ENCODE assay signal across 13 cellular contexts in the genomic region with DNA sequence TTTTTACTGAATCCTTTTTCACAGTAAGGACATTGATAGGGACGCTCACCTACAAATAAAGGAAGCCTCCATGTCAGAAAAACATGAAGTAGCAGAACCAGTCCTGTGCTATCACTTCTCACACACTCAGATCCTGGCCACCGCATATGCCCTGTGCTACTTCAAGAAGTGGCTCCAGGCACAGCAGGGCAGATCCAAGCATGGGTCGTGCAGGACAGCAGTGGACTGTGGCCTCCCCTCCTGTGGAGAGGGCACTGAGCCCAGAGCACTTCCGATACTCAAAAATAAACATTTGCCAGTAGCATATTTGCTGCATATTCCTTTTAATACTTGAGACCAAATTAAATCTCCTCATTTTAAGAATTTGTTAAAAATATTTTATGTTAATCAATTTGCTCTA.
A peak's percentile ranks its signal among the peaks of the same experiment; 100 is the strongest.
DNase-seq lines count a peak whose midpoint lies in the region; ATAC-seq and TF ChIP-seq lines count a peak whose summit lies in the region.
"Had no signal": no experiment of that assay in that cellular context is flagged by ENCODE, and none has a peak within 500 bp of the region (broad histone marks: within the 10 kb centered on the region; RNA-seq: fewer than 3 reads in every experiment).

No MANE protein-coding gene starts in this region.

- DNase-seq in Right ventricle myocardium inferior (ENCODE audit: missing footprints) (no peak), right atrium auricular region (ENCODE audit: low spot score) (no peak), cerebellum (ENCODE audit: low spot score) (peak; percentile 1), right cardiac atrium (peak in 2 of 3 donors; percentile 41 to 46), upper lobe of right lung (no peak), left colon (no peak)
- no peak for DNase-seq in stimulated activated CD4-positive, alpha-beta T cell treated with anti-CD3 and anti-CD28 coated beads, Interleukin-4, amount 100 ng/mL, for 24 hours
- no peak for DNase-seq in activated naive CD4-positive, alpha-beta T cell treated with anti-CD3 and anti-CD28 coated beads for 36 hours
- DNase-seq: AML-193; CD4-positive, alpha-beta T cell; HFFc6; NCI-H1436 treated with DMSO at 0.1 percent for 48 hours had no signal

- peaks cover 11% of the 10 kb centered on the region for H3K9me3 Mint-ChIP-seq in activated naive CD4-positive, alpha-beta T cell treated with anti-CD3 and anti-CD28 coated beads for 36 hours

- ATAC-seq in Right ventricle myocardium inferior = peak; percentile 91
- ATAC-seq in right cardiac atrium = peak; percentile 57 to 78
- ATAC-seq in upper lobe of right lung = peak; percentile 56
- no peak for ATAC-seq in left colon
- ATAC-seq: SK-N-SH treated with all-trans-retinoic acid at 6 μM for 48 hours had no signal

- no peaks in the 10 kb centered on the region for H3K36me3 ChIP-seq in right atrium auricular region
- peaks cover 4% of the 10 kb centered on the region for H3K36me3 ChIP-seq in upper lobe of right lung

- WGBS in right cardiac atrium = 67% methylated on average over 4 of the region's 4 CpGs

- CTCF ChIA-PET in activated naive CD4-positive, alpha-beta T cell treated with anti-CD3 and anti-CD28 coated beads for 36 hours (lab: Charles Lee) = no interaction called here

- TF ChIP-seq CTCF in right atrium auricular region (IDR thresholded peaks at IDR 0.05) = no peak
- TF ChIP-seq CTCF in upper lobe of right lung (IDR thresholded peaks at IDR 0.05) = no peak

- no peak overlapping the region for H3K4me3 Mint-ChIP-seq in activated naive CD4-positive, alpha-beta T cell treated with anti-CD3 and anti-CD28 coated beads for 36 hours
- H3K4me3 Mint-ChIP-seq: CD4-positive, alpha-beta T cell; HFFc6 had no signal

- H3K4me3 ChIP-seq in right atrium auricular region (no peak overlapping the region), right cardiac atrium (ENCODE audit: low read length) (no peak overlapping the region), upper lobe of right lung (no peak overlapping the region)

- H3K27me3 Mint-ChIP-seq in activated naive CD4-positive, alpha-beta T cell treated with anti-CD3 and anti-CD28 coated beads for 36 hours (ENCODE audit: low read depth) = no peaks in the 10 kb centered on the region
- H3K27me3 Mint-ChIP-seq: CD4-positive, alpha-beta T cell had no signal

- H3K27me3 ChIP-seq in right atrium auricular region (no peaks in the 10 kb centered on the region), right cardiac atrium (ENCODE audit: control insufficient read depth, insufficient read depth) (no peaks in the 10 kb centered on the region), upper lobe of right lung (no peaks in the 10 kb centered on the region)

- no peaks in the 10 kb centered on the region for H3K36me3 Mint-ChIP-seq in activated naive CD4-positive, alpha-beta T cell treated with anti-CD3 and anti-CD28 coated beads for 36 hours (ENCODE audit: low read depth)

- intact Hi-C loops in Right ventricle myocardium inferior (cut with DNase I) = no loop called here
- intact Hi-C loops in right cardiac atrium (cut with DNase I) = no loop called here
- intact Hi-C loops in upper lobe of right lung (cut with DNase I) = no loop called here
- intact Hi-C loops in left colon (cut with DNase I, micrococcal nuclease) = no loop called here
- intact Hi-C loops in activated naive CD4-positive, alpha-beta T cell treated with anti-CD3 and anti-CD28 coated beads for 36 hours (cut with micrococcal nuclease) = no loop called here

- H3K27ac ChIP-seq in right atrium auricular region = no peak overlapping the region
- H3K27ac ChIP-seq in right cardiac atrium (ENCODE audit: low read length) = no peak overlapping the region
- H3K27ac ChIP-seq in upper lobe of right lung = no peak overlapping the region

- H3K9me3 ChIP-seq in right atrium auricular region (peaks cover 0 to 6% of the 10 kb centered on the region in 2 donors), right cardiac atrium (ENCODE audit: control insufficient read depth, low read length) (peaks cover 1% of the 10 kb centered on the region), upper lobe of right lung (peaks cover 8% of the 10 kb centered on the region)

- H3K4me1 ChIP-seq in right atrium auricular region = no peaks in the 10 kb centered on the region
- H3K4me1 ChIP-seq in right cardiac atrium (ENCODE audit: control insufficient read depth, insufficient read depth, low read length) = no peaks in the 10 kb centered on the region
- no peaks in the 10 kb centered on the region for H3K4me1 ChIP-seq in upper lobe of right lung

- no peak overlapping the region for H3K27ac Mint-ChIP-seq in activated naive CD4-positive, alpha-beta T cell treated with anti-CD3 and anti-CD28 coated beads for 36 hours
- H3K27ac Mint-ChIP-seq: CD4-positive, alpha-beta T cell; HFFc6 had no signal

- no peaks in the 10 kb centered on the region for H3K4me1 Mint-ChIP-seq in activated naive CD4-positive, alpha-beta T cell treated with anti-CD3 and anti-CD28 coated beads for 36 hours (ENCODE audit: low read depth)

Comparison
In these comparisons a context has a peak if more than half of its experiments do, and no peak if none do; other contexts are left out.
1. DNase-seq: peak in cerebellum (single experiment) and right cardiac atrium (2 of 3); none in Right ventricle myocardium inferior (single experiment), right atrium auricular region (single experiment), upper lobe of right lung (single experiment), stimulated activated CD4-positive, alpha-beta T cell treated with anti-CD3 and anti-CD28 coated beads, Interleukin-4, amount 100 ng/mL, for 24 hours (single experiment), left colon (0 of 2) and activated naive CD4-positive, alpha-beta T cell treated with anti-CD3 and anti-CD28 coated beads for 36 hours (single experiment).